Comparison of ENCODE assay signal across 8 cellular contexts in the genomic region with DNA sequence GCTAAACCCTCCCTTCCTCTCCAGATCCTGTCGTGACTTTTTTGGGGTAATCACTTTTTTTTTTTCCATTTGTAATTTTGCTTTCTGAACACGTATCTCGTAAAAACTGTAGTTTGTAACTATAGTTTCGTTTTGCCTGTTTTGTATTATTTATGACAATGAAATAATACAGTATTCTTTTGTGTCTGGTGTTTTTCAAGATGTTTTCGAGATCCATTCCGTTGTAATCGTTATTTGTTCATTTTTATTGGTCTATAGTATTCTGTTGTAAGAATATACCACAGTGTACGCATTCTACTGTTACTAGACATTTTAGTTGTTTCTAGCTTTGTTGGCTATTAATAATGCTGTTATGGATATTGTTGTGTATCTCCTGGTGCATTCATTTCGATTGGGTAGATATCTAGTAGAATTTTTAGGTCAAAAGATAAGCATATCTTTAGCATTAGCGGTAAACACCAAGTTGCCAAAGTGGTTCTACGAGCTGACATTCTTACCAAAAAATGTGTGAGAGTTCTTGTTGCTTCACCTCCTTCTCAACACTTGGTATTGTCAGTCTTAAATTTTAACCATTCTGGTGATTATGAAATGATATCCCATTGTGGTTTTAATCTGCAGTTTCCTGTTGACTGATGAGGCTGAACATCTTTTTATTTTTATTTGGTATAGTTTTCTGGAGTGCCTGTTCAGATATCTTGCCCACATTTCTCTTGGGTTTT.
DNase-seq lines count a peak whose midpoint lies in the region; ATAC-seq and TF ChIP-seq lines count a peak whose summit lies in the region.

No MANE protein-coding gene starts in this region.

- no peak for ATAC-seq in Right ventricle myocardium superior (ENCODE audit: poor library complexity)
- ATAC-seq in HG02642 (IDR thresholded peaks at IDR 0.05; ENCODE audit: poor library complexity, unreplicated experiment): no peak
- ATAC-seq in GM21423 (IDR thresholded peaks at IDR 0.05; ENCODE audit: unreplicated experiment): no peak
- no peak for ATAC-seq in HG02981 (IDR thresholded peaks at IDR 0.05; ENCODE audit: unreplicated experiment)

- DNase-seq in left ventricle myocardium inferior (no peak), Right ventricle myocardium superior (no peak), astrocyte of the cerebellum (ENCODE audit: low read depth) (no peak), mesendoderm (no peak), posterior vena cava (ENCODE audit: low spot score) (no peak)

- H3K4me3 ChIP-seq in left ventricle myocardium inferior (peak overlapping the region; percentile 88), astrocyte of the cerebellum (ENCODE audit: low read depth, low read length) (peak overlapping the region; percentile 86), mesendoderm (ENCODE audit: low read length) (peak overlapping the region; percentile 67)

- H3K4me1 ChIP-seq in left ventricle myocardium inferior (peaks cover 16% of the 10 kb centered on the region), mesendoderm (ENCODE audit: control insufficient read depth, low read depth, low read length) (no peaks in the 10 kb centered on the region)

- intact Hi-C loops in left ventricle myocardium inferior (cut with micrococcal nuclease): no loop called here
- intact Hi-C loops in Right ventricle myocardium superior (cut with DNase I): no loop called here
- intact Hi-C loops in posterior vena cava (cut with DNase I): no loop called here

- H3K27ac ChIP-seq in left ventricle myocardium inferior (replicated peaks) (peak overlapping the region; percentile 82), mesendoderm (ENCODE audit: low read depth, low read length) (no peak overlapping the region)

- in situ Hi-C loops in astrocyte of the cerebellum (cut with HindIII; ENCODE audit: low sequenced_read_pairs): no loop called here

- no peak overlapping the region for H4K5ac ChIP-seq in mesendoderm (ENCODE audit: low read length)

- H3K36me3 ChIP-seq in left ventricle myocardium inferior (no peaks in the 10 kb centered on the region), mesendoderm (ENCODE audit: control insufficient read depth, insufficient read depth, low read length) (no peaks in the 10 kb centered on the region)

- no peak overlapping the region for H3K23ac ChIP-seq in mesendoderm (ENCODE audit: low read length)

- WGBS in mesendoderm (ENCODE audit: extremely low coverage, insufficient coverage, low lambda C conversion rate): no CpG with 5 or more reads among the region's 11 CpGs

- peaks cover 9% of the 10 kb centered on the region for H3K79me1 ChIP-seq in mesendoderm (ENCODE audit: low read length)

- peak overlapping the region; percentile 74 for H3K4me2 ChIP-seq in mesendoderm (ENCODE audit: low read length)

- H2AK5ac ChIP-seq in mesendoderm (ENCODE audit: low read length): no peak overlapping the region

- H3K56ac ChIP-seq in mesendoderm (ENCODE audit: low read length): peak overlapping the region; percentile 89

- no peak overlapping the region for H2BK15ac ChIP-seq in mesendoderm (replicated peaks; ENCODE audit: low read depth)

- H3K27me3 ChIP-seq in left ventricle myocardium inferior (ENCODE audit: low read depth) (no peaks in the 10 kb centered on the region), mesendoderm (ENCODE audit: insufficient read depth, low read length, poor library complexity) (no peaks in the 10 kb centered on the region)

- H3K18ac ChIP-seq in mesendoderm (ENCODE audit: low read length): no peak overlapping the region

- peaks cover 25% of the 10 kb centered on the region for H3K9me3 ChIP-seq in left ventricle myocardium inferior (replicated peaks)

- TF ChIP-seq CTCF in left ventricle myocardium inferior (IDR thresholded peaks at IDR 0.05; ENCODE audit: borderline replicate concordance) (no peak), astrocyte of the cerebellum (IDR thresholded peaks at IDR 0.05; ENCODE audit: low read depth, low read length, missing control alignments) (no peak)

- no peak overlapping the region for H3K4ac ChIP-seq in mesendoderm (ENCODE audit: low read depth, low read length)

- no peak overlapping the region for H2BK5ac ChIP-seq in mesendoderm (ENCODE audit: low read length)

- no peak overlapping the region for H2BK120ac ChIP-seq in mesendoderm (ENCODE audit: low read depth, low read length)

- H3K9ac ChIP-seq in mesendoderm (ENCODE audit: low read length): peak overlapping the region; percentile 79

- peaks cover 4% of the 10 kb centered on the region for H3K79me2 ChIP-seq in mesendoderm (ENCODE audit: control insufficient read depth, insufficient read depth, low read length)

- H4K8ac ChIP-seq in mesendoderm (ENCODE audit: low read depth, low read length): no peak overlapping the region
